In the genomic region with DNA sequence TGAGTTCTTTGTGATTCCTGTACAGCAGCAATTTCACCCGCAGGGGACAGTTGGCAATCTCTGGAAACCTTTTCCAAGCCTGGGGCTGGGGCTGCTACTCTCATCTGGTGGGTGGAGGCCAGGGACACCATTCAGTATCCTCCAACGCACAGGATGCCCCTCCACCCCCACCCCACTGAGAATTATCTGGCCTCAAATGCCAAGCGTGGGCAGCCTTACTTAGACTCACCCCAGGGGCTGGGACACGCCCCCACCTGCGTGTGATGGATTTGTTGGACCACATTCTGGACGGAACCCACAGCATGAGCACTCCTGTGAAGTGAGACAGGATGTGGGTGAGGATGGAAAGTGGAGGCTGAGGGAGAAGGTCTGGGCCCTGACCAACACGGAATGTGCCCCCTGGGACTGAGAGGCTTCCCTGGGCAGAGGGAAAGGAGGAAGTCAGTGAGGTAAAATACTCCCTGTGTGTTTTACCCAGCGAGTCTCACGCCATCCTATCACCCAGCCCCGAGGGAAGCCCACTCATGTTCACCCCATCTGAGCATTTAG, we compare ENCODE assay signal across 1 cellular context.
TF ChIP-seq lines count a peak whose summit lies in the region.

No MANE protein-coding gene starts in this region.

TF ChIP-seq in H1, 55 proteins besides CTCF, POLR2A, EP300 and RAD21:
- no peak for TF ChIP-seq SRF (IDR thresholded peaks at IDR 0.05; ENCODE audit: low read depth, low read length)
- TF ChIP-seq FOSL1 (IDR thresholded peaks at IDR 0.05; ENCODE audit: insufficient read depth, low read depth, low read length) = no peak
- TF ChIP-seq CBX8 (IDR thresholded peaks at IDR 0.05; ENCODE audit: borderline replicate concordance, low read depth, low read length) = no peak
- no peak for TF ChIP-seq CBX5 (IDR thresholded peaks at IDR 0.05; ENCODE audit: low read depth, low read length)
- TF ChIP-seq BACH1 (IDR thresholded peaks at IDR 0.05; ENCODE audit: low read length) = no peak
- TF ChIP-seq, protein P1, sequence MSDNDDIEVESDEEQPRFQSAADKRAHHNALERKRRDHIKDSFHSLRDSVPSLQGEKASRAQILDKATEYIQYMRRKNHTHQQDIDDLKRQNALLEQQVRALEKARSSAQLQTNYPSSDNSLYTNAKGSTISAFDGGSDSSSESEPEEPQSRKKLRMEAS (IDR thresholded peaks at IDR 0.05) = no peak
- TF ChIP-seq TEAD4 (IDR thresholded peaks at IDR 0.05; ENCODE audit: low read depth, low read length) = no peak
- TF ChIP-seq TAF1 (IDR thresholded peaks at IDR 0.05; ENCODE audit: low read depth, low read length) = no peak
